Comparison of ENCODE assay signal across 16 cellular contexts in genomic region chr13:102606537-102607309, GRCh38. TPM values are rescaled to one million over a fixed set of nuclear protein-coding genes. Genes with fewer than 3 reads are reported as not detected.
DNase-seq lines count a peak whose midpoint lies in the region; ATAC-seq and TF ChIP-seq lines count a peak whose summit lies in the region.
"Had no signal": no experiment of that assay in that cellular context is flagged by ENCODE, and none has a peak within 500 bp of the region (broad histone marks: within the 10 kb centered on the region; RNA-seq: fewer than 3 reads in every experiment).

No MANE protein-coding gene starts in this region.

- no peak for DNase-seq in activated naive CD4-positive, alpha-beta T cell treated with anti-CD3 and anti-CD28 coated beads, Interleukin-2, amount 10 ng/mL, durations not matched to agents 7 days and 5 days
- DNase-seq in activated naive CD4-positive, alpha-beta T cell treated with anti-CD3 and anti-CD28 coated beads, Interleukin-2, amount 50 U/mL, for 72 hours (ENCODE audit: low spot score in 2 of 2) = no peak
- DNase-seq in HUDEP-2 (lab: John Stamatoyannopoulos, UW; ENCODE audit: unreplicated experiment in 76 of 76) (peak in 55 of 76 experiments; percentile 3 to 79 (median 35)), neural crest cell (ENCODE audit: low read depth, low spot score) (no peak), mucosa of gallbladder (ENCODE audit: low spot score) (no peak), progenitor cell of endocrine pancreas (ENCODE audit: low spot score, unreplicated experiment) (no peak), HFFc6 (no peak)
- DNase-seq: DMS79, KG1, MV-4-11, NCI-H187, NCI-H2107, NCI-H510A, NCI-H748 treated with DMSO at 0.1 percent for 48 hours had no signal

- peaks cover 64% of the 10 kb centered on the region for H3K36me3 Mint-ChIP-seq in activated naive CD4-positive, alpha-beta T cell treated with anti-CD3 and anti-CD28 coated beads, Interleukin-2, amount 10 ng/mL, durations not matched to agents 7 days and 5 days
- H3K36me3 Mint-ChIP-seq in activated naive CD4-positive, alpha-beta T cell treated with anti-CD3 and anti-CD28 coated beads, Interleukin-2, amount 50 U/mL, for 72 hours = peaks cover 43 to 67% of the 10 kb centered on the region in 2 donors
- H3K36me3 Mint-ChIP-seq in activated T-helper 17 cell treated with anti-CD3 and anti-CD28 coated beads, Interleukin-2, amount 50 U/mL, for 72 hours (ENCODE audit: low read depth) = peaks cover 97% of the 10 kb centered on the region
- H3K36me3 Mint-ChIP-seq in neural crest cell (ENCODE audit: low read depth) (peaks cover 30% of the 10 kb centered on the region), progenitor cell of endocrine pancreas (ENCODE audit: insufficient read depth) (peaks cover 28% of the 10 kb centered on the region), HFFc6 (ENCODE audit: low read depth) (peaks cover 55% of the 10 kb centered on the region)

- H3K27ac Mint-ChIP-seq in activated naive CD4-positive, alpha-beta T cell treated with anti-CD3 and anti-CD28 coated beads, Interleukin-2, amount 10 ng/mL, durations not matched to agents 7 days and 5 days = peak overlapping the region; percentile 43
- no peak overlapping the region for H3K27ac Mint-ChIP-seq in activated naive CD4-positive, alpha-beta T cell treated with anti-CD3 and anti-CD28 coated beads, Interleukin-2, amount 50 U/mL, for 72 hours
- peak overlapping the region; percentile 43 for H3K27ac Mint-ChIP-seq in activated T-helper 17 cell treated with anti-CD3 and anti-CD28 coated beads, Interleukin-2, amount 50 U/mL, for 72 hours
- H3K27ac Mint-ChIP-seq in neural crest cell (ENCODE audit: unreplicated experiment) (peak overlapping the region; percentile 40), progenitor cell of endocrine pancreas (no peak overlapping the region), HFFc6 (no peak overlapping the region; the same call in 1 of the 2 replicates)

- H3K4me3 Mint-ChIP-seq in activated naive CD4-positive, alpha-beta T cell treated with anti-CD3 and anti-CD28 coated beads, Interleukin-2, amount 10 ng/mL, durations not matched to agents 7 days and 5 days = no peak overlapping the region
- no peak overlapping the region for H3K4me3 Mint-ChIP-seq in activated T-helper 17 cell treated with anti-CD3 and anti-CD28 coated beads, Interleukin-2, amount 50 U/mL, for 72 hours
- H3K4me3 Mint-ChIP-seq in neural crest cell (peak overlapping the region; percentile 15), progenitor cell of endocrine pancreas (ENCODE audit: low read depth) (no peak overlapping the region), HFFc6 (no peak overlapping the region)

- H3K27me3 Mint-ChIP-seq in activated naive CD4-positive, alpha-beta T cell treated with anti-CD3 and anti-CD28 coated beads, Interleukin-2, amount 10 ng/mL, durations not matched to agents 7 days and 5 days = no peaks in the 10 kb centered on the region
- H3K27me3 Mint-ChIP-seq in activated T-helper 17 cell treated with anti-CD3 and anti-CD28 coated beads, Interleukin-2, amount 50 U/mL, for 72 hours = no peaks in the 10 kb centered on the region
- H3K27me3 Mint-ChIP-seq in neural crest cell (ENCODE audit: low read depth) = no peaks in the 10 kb centered on the region
- no peaks in the 10 kb centered on the region for H3K27me3 Mint-ChIP-seq in progenitor cell of endocrine pancreas
- H3K27me3 Mint-ChIP-seq in HFFc6 (ENCODE audit: insufficient read depth) = no peaks in the 10 kb centered on the region; the same call in 1 of the 2 replicates

- peaks cover 66% of the 10 kb centered on the region for H3K4me1 Mint-ChIP-seq in activated naive CD4-positive, alpha-beta T cell treated with anti-CD3 and anti-CD28 coated beads, Interleukin-2, amount 10 ng/mL, durations not matched to agents 7 days and 5 days
- H3K4me1 Mint-ChIP-seq in activated T-helper 17 cell treated with anti-CD3 and anti-CD28 coated beads, Interleukin-2, amount 50 U/mL, for 72 hours = peaks cover 35% of the 10 kb centered on the region
- H3K4me1 Mint-ChIP-seq in neural crest cell (peaks cover 16% of the 10 kb centered on the region), progenitor cell of endocrine pancreas (ENCODE audit: low read depth) (peaks cover 15% of the 10 kb centered on the region), HFFc6 (ENCODE audit: low read depth) (peaks cover 47% of the 10 kb centered on the region)

- no peaks in the 10 kb centered on the region for H3K9me3 Mint-ChIP-seq in activated naive CD4-positive, alpha-beta T cell treated with anti-CD3 and anti-CD28 coated beads, Interleukin-2, amount 10 ng/mL, durations not matched to agents 7 days and 5 days
- peaks cover 3 to 4% of the 10 kb centered on the region in 2 donors for H3K9me3 Mint-ChIP-seq in activated naive CD4-positive, alpha-beta T cell treated with anti-CD3 and anti-CD28 coated beads, Interleukin-2, amount 50 U/mL, for 72 hours
- no peaks in the 10 kb centered on the region for H3K9me3 Mint-ChIP-seq in activated T-helper 17 cell treated with anti-CD3 and anti-CD28 coated beads, Interleukin-2, amount 50 U/mL, for 72 hours
- H3K9me3 Mint-ChIP-seq in neural crest cell = no peaks in the 10 kb centered on the region
- no peaks in the 10 kb centered on the region for H3K9me3 Mint-ChIP-seq in progenitor cell of endocrine pancreas (ENCODE audit: low read depth)
- no peaks in the 10 kb centered on the region for H3K9me3 Mint-ChIP-seq in HFFc6

- no peak for ATAC-seq in activated naive CD4-positive, alpha-beta T cell treated with anti-CD3 and anti-CD28 coated beads, Interleukin-2, amount 50 U/mL, for 72 hours
- ATAC-seq in activated T-helper 17 cell treated with anti-CD3 and anti-CD28 coated beads, Interleukin-2, amount 50 U/mL, for 72 hours (replicated peaks) = no peak
- ATAC-seq: HepG2 had no signal

- TF ChIP-seq CTCF in neural crest cell (conservative IDR thresholded peaks at IDR 0.05) (no peak), progenitor cell of endocrine pancreas (IDR thresholded peaks at IDR 0.05; ENCODE audit: unreplicated experiment) (no peak), HFFc6 (IDR thresholded peaks at IDR 0.05) (no peak)

- CTCF ChIA-PET in activated naive CD4-positive, alpha-beta T cell treated with anti-CD3 and anti-CD28 coated beads, Interleukin-2, amount 10 ng/mL, durations not matched to agents 7 days and 5 days (lab: Charles Lee) = interaction anchor here (1.0 to 1.8 kb wide), 2 partner anchors 15 to 27 kb away, joined by 3 to 11 read pairs; no protein-coding TSS in a partner anchor

RNA-seq across cellular contexts. Expression of gene TPP2, which starts 9.9 kb away (rescaled TPM):
- 10 to 100 TPM; 62.4 to 62.7 TPM for total RNA-seq in activated naive CD4-positive, alpha-beta T cell treated with anti-CD3 and anti-CD28 coated beads, Interleukin-2, amount 50 U/mL, for 72 hours
- 10 to 100 TPM; 57.2 to 71.4 TPM for total RNA-seq in activated T-helper 17 cell treated with anti-CD3 and anti-CD28 coated beads, Interleukin-2, amount 50 U/mL, for 72 hours
- total RNA-seq in neural crest cell (62.7 and 65.9 TPM in 2 replicates), mucosa of gallbladder (37.6 TPM), progenitor cell of endocrine pancreas (52.9 and 57.6 TPM in 2 replicates)
- 10 to 100 TPM; 41.9 to 52.5 (median 44.6) TPM for total RNA-seq in HFFc6 (2021; fragmentation: NEBNext Ultra II Directional; extraction: Animal tissue kit (Norgen Biotek cat#: 25700))

Comparison
In these comparisons a context has a peak if more than half of its experiments do, and no peak if none do; other contexts are left out.
1. H3K27ac Mint-ChIP-seq: peak in activated naive CD4-positive, alpha-beta T cell treated with anti-CD3 and anti-CD28 coated beads, Interleukin-2, amount 10 ng/mL, durations not matched to agents 7 days and 5 days (single experiment), activated T-helper 17 cell treated with anti-CD3 and anti-CD28 coated beads, Interleukin-2, amount 50 U/mL, for 72 hours (single experiment) and neural crest cell (single experiment); none in activated naive CD4-positive, alpha-beta T cell treated with anti-CD3 and anti-CD28 coated beads, Interleukin-2, amount 50 U/mL, for 72 hours (0 of 2), progenitor cell of endocrine pancreas (single experiment) and HFFc6 (single experiment).
2. DNase-seq: peak in HUDEP-2 (55 of 76); none in activated naive CD4-positive, alpha-beta T cell treated with anti-CD3 and anti-CD28 coated beads, Interleukin-2, amount 10 ng/mL, durations not matched to agents 7 days and 5 days (single experiment), activated naive CD4-positive, alpha-beta T cell treated with anti-CD3 and anti-CD28 coated beads, Interleukin-2, amount 50 U/mL, for 72 hours (0 of 2), neural crest cell (single experiment), mucosa of gallbladder (single experiment), progenitor cell of endocrine pancreas (single experiment) and HFFc6 (single experiment).